In genomic region chr16:79747688-79748087, GRCh38 we compare ENCODE assay signal across 17 cellular contexts.
DNase-seq lines count a peak whose midpoint lies in the region; ATAC-seq and TF ChIP-seq lines count a peak whose summit lies in the region.
"Had no signal": no experiment of that assay in that cellular context is flagged by ENCODE, and none has a peak within 500 bp of the region (broad histone marks: within the 10 kb centered on the region; RNA-seq: fewer than 3 reads in every experiment).

No MANE protein-coding gene starts in this region.

- no peaks in the 10 kb centered on the region for H3K36me3 Mint-ChIP-seq in T-helper 17 cell (ENCODE audit: low read depth)
- peaks cover 5% of the 10 kb centered on the region for H3K36me3 Mint-ChIP-seq in natural killer cell treated with Interleukin-12 subunit alpha and Interleukin-12 subunit beta and Interleukin-15 and Interleukin-18, amount 100 ng/mL, for 72 hours
- no peaks in the 10 kb centered on the region for H3K36me3 Mint-ChIP-seq in activated naive CD8-positive, alpha-beta T cell treated with anti-CD3 and anti-CD28 coated beads for 36 hours
- H3K36me3 Mint-ChIP-seq: CD14-positive monocyte; CD8-positive, alpha-beta memory T cell had no signal

- peaks cover 17% of the 10 kb centered on the region for H3K4me1 ChIP-seq in RWPE2 (ENCODE audit: insufficient read depth, poor library complexity, severe bottlenecking)
- H3K4me1 ChIP-seq: BE2C; BLaER1 treated with 17β-estradiol and CSF1 and Interleukin-3, amounts not matched to agents 10 nM and 100 nM; HAP-1 had no signal

- peak; percentile 52; the same call in 1 of the 3 replicates for ATAC-seq in RWPE2 (ENCODE audit: low read depth)
- ATAC-seq in T-helper 17 cell, result no peak
- ATAC-seq in natural killer cell treated with Interleukin-12 subunit alpha and Interleukin-12 subunit beta and Interleukin-15 and Interleukin-18, amount 100 ng/mL, for 72 hours, result no peak

- peaks cover 5% of the 10 kb centered on the region for H3K9me3 Mint-ChIP-seq in natural killer cell treated with Interleukin-12 subunit alpha and Interleukin-12 subunit beta and Interleukin-15 and Interleukin-18, amount 100 ng/mL, for 72 hours
- peaks cover 4% of the 10 kb centered on the region for H3K9me3 Mint-ChIP-seq in activated naive CD8-positive, alpha-beta T cell treated with anti-CD3 and anti-CD28 coated beads for 36 hours
- H3K9me3 Mint-ChIP-seq: CD4-positive, alpha-beta T cell had no signal

- H3K4me1 Mint-ChIP-seq in T-helper 17 cell, result peaks cover 5% of the 10 kb centered on the region
- H3K4me1 Mint-ChIP-seq in natural killer cell treated with Interleukin-12 subunit alpha and Interleukin-12 subunit beta and Interleukin-15 and Interleukin-18, amount 100 ng/mL, for 72 hours (ENCODE audit: low read depth in 2 of 2), result no peaks in the 10 kb centered on the region
- H3K4me1 Mint-ChIP-seq in activated naive CD8-positive, alpha-beta T cell treated with anti-CD3 and anti-CD28 coated beads for 36 hours, result no peaks in the 10 kb centered on the region
- H3K4me1 Mint-ChIP-seq: CD14-positive monocyte; CD8-positive, alpha-beta memory T cell had no signal

- H3K27me3 Mint-ChIP-seq in T-helper 17 cell, result no peaks in the 10 kb centered on the region
- peaks cover 13 to 41% of the 10 kb centered on the region in 2 donors for H3K27me3 Mint-ChIP-seq in natural killer cell treated with Interleukin-12 subunit alpha and Interleukin-12 subunit beta and Interleukin-15 and Interleukin-18, amount 100 ng/mL, for 72 hours
- no peaks in the 10 kb centered on the region for H3K27me3 Mint-ChIP-seq in activated naive CD8-positive, alpha-beta T cell treated with anti-CD3 and anti-CD28 coated beads for 36 hours

- no peaks in the 10 kb centered on the region for H3K27me3 ChIP-seq in RWPE2 (ENCODE audit: insufficient read depth, poor library complexity, severe bottlenecking)
- H3K27me3 ChIP-seq: BE2C; BLaER1 treated with 17β-estradiol and CSF1 and Interleukin-3, amounts not matched to agents 10 nM and 100 nM had no signal

- no peak overlapping the region for H3K27ac ChIP-seq in RWPE2 (ENCODE audit: poor library complexity, severe bottlenecking)
- H3K27ac ChIP-seq: BLaER1 treated with 17β-estradiol and CSF1 and Interleukin-3, amounts not matched to agents 10 nM and 100 nM had no signal

- no peak overlapping the region for H3K4me3 Mint-ChIP-seq in T-helper 17 cell
- no peak overlapping the region for H3K4me3 Mint-ChIP-seq in natural killer cell treated with Interleukin-12 subunit alpha and Interleukin-12 subunit beta and Interleukin-15 and Interleukin-18, amount 100 ng/mL, for 72 hours
- no peak overlapping the region for H3K4me3 Mint-ChIP-seq in activated naive CD8-positive, alpha-beta T cell treated with anti-CD3 and anti-CD28 coated beads for 36 hours
- H3K4me3 Mint-ChIP-seq: CD14-positive monocyte; CD4-positive, alpha-beta T cell; CD8-positive, alpha-beta memory T cell had no signal

- TF ChIP-seq CTCF in RWPE2 (IDR thresholded peaks at IDR 0.05; ENCODE audit: poor library complexity, severe bottlenecking) (no peak), epithelial cell of esophagus (IDR thresholded peaks at IDR 0.05; ENCODE audit: insufficient read depth, low read depth, low read length, missing control alignments) (no peak)

- no peaks in the 10 kb centered on the region for H3K36me3 ChIP-seq in RWPE2 (ENCODE audit: low read depth)
- H3K36me3 ChIP-seq: BE2C; BLaER1 treated with 17β-estradiol and CSF1 and Interleukin-3, amounts not matched to agents 10 nM and 100 nM; HAP-1 had no signal

- H3K27ac Mint-ChIP-seq in T-helper 17 cell, result peak overlapping the region; percentile 24
- no peak overlapping the region for H3K27ac Mint-ChIP-seq in natural killer cell treated with Interleukin-12 subunit alpha and Interleukin-12 subunit beta and Interleukin-15 and Interleukin-18, amount 100 ng/mL, for 72 hours
- no peak overlapping the region for H3K27ac Mint-ChIP-seq in activated naive CD8-positive, alpha-beta T cell treated with anti-CD3 and anti-CD28 coated beads for 36 hours
- H3K27ac Mint-ChIP-seq: CD14-positive monocyte; CD4-positive, alpha-beta T cell; CD8-positive, alpha-beta memory T cell had no signal

- H3K4me3 ChIP-seq in RWPE2 (ENCODE audit: severe bottlenecking), result no peak overlapping the region
- H3K4me3 ChIP-seq in epithelial cell of esophagus (ENCODE audit: low read length), result no peak overlapping the region
- H3K4me3 ChIP-seq: BLaER1 treated with 17β-estradiol and CSF1 and Interleukin-3, amounts not matched to agents 10 nM and 100 nM; HAP-1 had no signal

- H3K9me3 ChIP-seq in RWPE2 (ENCODE audit: severe bottlenecking) (no peaks in the 10 kb centered on the region), T-helper 17 cell (ENCODE audit: control insufficient read depth, low read length, poor library complexity, severe bottlenecking) (no peaks in the 10 kb centered on the region)
- H3K9me3 ChIP-seq: BE2C, HAP-1 had no signal

- no peak for DNase-seq in RWPE2 (ENCODE audit: low spot score)
- DNase-seq in T-helper 17 cell, result no peak
- peak; percentile 53 for DNase-seq in epithelial cell of esophagus (ENCODE audit: low read depth)
- no peak for DNase-seq in natural killer cell treated with Interleukin-12 subunit alpha and Interleukin-12 subunit beta and Interleukin-15 and Interleukin-18, amount 100 ng/mL, for 72 hours (ENCODE audit: low spot score)
- no peak for DNase-seq in activated naive CD8-positive, alpha-beta T cell treated with anti-CD3 and anti-CD28 coated beads for 36 hours
- no peak for DNase-seq in GF-D8 (lab: John Stamatoyannopoulos, UW)
- DNase-seq: BE2C; CD4-positive, alpha-beta T cell; CD8-positive, alpha-beta memory T cell; DMS 273 treated with DMSO at 0.1 percent for 48 hours; DMS79; EL; GDM1; GOT3 had no signal
